ENCODE assay signal across 1 cellular context in the genomic region with DNA sequence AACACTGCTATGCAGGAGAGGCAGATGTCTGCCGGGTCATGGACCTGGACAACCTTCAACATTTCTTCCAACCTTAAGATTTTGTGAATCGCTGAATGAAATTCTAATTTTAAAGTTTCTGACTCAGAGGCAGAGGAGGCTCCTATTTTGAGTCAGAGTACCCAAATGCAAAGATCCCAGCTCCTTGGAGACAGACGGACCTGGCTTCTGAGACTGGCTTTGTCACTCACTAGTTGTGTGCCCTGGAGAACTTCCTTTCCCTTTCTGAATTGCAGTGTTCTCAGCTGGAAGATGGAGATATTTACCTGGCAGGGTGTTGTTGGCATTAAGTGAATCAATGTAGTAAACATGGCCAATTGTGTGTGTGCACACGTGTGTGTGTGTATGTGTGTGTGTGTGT.
TF ChIP-seq lines count a peak whose summit lies in the region.

No MANE protein-coding gene starts in this region.

TF ChIP-seq in H1, 55 proteins besides CTCF, POLR2A, EP300 and RAD21:
- TF ChIP-seq, protein P1, sequence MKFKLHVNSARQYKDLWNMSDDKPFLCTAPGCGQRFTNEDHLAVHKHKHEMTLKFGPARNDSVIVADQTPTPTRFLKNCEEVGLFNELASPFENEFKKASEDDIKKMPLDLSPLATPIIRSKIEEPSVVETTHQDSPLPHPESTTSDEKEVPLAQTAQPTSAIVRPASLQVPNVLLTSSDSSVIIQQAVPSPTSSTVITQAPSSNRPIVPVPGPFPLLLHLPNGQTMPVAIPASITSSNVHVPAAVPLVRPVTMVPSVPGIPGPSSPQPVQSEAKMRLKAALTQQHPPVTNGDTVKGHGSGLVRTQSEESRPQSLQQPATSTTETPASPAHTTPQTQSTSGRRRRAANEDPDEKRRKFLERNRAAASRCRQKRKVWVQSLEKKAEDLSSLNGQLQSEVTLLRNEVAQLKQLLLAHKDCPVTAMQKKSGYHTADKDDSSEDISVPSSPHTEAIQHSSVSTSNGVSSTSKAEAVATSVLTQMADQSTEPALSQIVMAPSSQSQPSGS (IDR thresholded peaks at IDR 0.05; ENCODE audit: low read length) = no peak
- no peak for TF ChIP-seq CHD1 (IDR thresholded peaks at IDR 0.05; ENCODE audit: low read depth, low read length)
- no peak for TF ChIP-seq MAFK (IDR thresholded peaks at IDR 0.05; ENCODE audit: low read depth, low read length)
- TF ChIP-seq SP4 (IDR thresholded peaks at IDR 0.05; ENCODE audit: low read length) = no peak
- TF ChIP-seq CTBP2 (IDR thresholded peaks at IDR 0.05; ENCODE audit: borderline replicate concordance, insufficient read depth, insufficient read length, low read length) = no peak
- no peak for TF ChIP-seq EZH2 (IDR thresholded peaks at IDR 0.05; ENCODE audit: low read depth, low read length, severe bottlenecking)
- TF ChIP-seq KDM1A (IDR thresholded peaks at IDR 0.05; ENCODE audit: borderline replicate concordance, low read length) = no peak
- TF ChIP-seq POLR2AphosphoS5 (IDR thresholded peaks at IDR 0.05; ENCODE audit: low read depth, low read length) = no peak
- TF ChIP-seq RNF2 (IDR thresholded peaks at IDR 0.05; ENCODE audit: borderline replicate concordance, low read depth, low read length, missing control alignments, poor library complexity, severe bottlenecking) = no peak
- TF ChIP-seq SIRT6 (IDR thresholded peaks at IDR 0.05; ENCODE audit: low read length) = no peak
- TF ChIP-seq, protein P2, sequence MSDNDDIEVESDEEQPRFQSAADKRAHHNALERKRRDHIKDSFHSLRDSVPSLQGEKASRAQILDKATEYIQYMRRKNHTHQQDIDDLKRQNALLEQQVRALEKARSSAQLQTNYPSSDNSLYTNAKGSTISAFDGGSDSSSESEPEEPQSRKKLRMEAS (IDR thresholded peaks at IDR 0.05) = no peak
- TF ChIP-seq BRCA1 (IDR thresholded peaks at IDR 0.05; ENCODE audit: low read depth, low read length) = no peak
- no peak for TF ChIP-seq RFX5 (IDR thresholded peaks at IDR 0.05; ENCODE audit: borderline replicate concordance, low read depth, low read length)
- TF ChIP-seq CBX5 (IDR thresholded peaks at IDR 0.05; ENCODE audit: low read depth, low read length) = no peak
- TF ChIP-seq, protein P3, sequence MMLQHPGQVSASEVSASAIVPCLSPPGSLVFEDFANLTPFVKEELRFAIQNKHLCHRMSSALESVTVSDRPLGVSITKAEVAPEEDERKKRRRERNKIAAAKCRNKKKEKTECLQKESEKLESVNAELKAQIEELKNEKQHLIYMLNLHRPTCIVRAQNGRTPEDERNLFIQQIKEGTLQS (IDR thresholded peaks at IDR 0.05; ENCODE audit: insufficient read depth, low read depth, low read length) = no peak
- TF ChIP-seq SP2 (IDR thresholded peaks at IDR 0.05; ENCODE audit: low read length) = no peak
- TF ChIP-seq CEBPB (IDR thresholded peaks at IDR 0.05; ENCODE audit: low read depth, low read length) = no peak
TF ChIP-seq in H1: peak in this region for 0.
